15 cellular contexts compared by ENCODE assay signal in the genomic region with DNA sequence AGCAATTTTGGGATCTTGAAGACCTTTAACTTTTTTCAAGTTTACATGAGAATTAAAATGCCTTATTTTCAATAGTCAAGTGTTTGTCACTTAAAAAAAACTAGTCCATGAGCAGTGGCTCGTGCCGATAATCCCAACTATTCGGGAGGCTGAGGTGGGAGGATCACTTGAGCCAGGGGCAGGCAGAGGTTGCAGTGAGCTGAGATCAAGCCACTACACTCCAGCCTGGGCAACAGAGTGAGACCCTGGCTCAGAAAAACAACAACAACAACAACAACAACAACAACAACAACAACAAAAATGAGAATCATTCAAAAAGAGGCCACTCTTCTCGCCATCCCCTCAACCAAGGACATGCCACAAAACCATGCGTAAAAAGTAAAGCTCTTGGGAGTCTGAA. TPM values are rescaled to one million over a fixed set of nuclear protein-coding genes. Genes with fewer than 3 reads are reported as not detected.
DNase-seq lines count a peak whose midpoint lies in the region; ATAC-seq, FAIRE-seq and TF ChIP-seq lines count a peak whose summit lies in the region.
"Had no signal": no experiment of that assay in that cellular context is flagged by ENCODE, and none has a peak within 500 bp of the region (broad histone marks: within the 10 kb centered on the region; RNA-seq: fewer than 3 reads in every experiment).

No MANE protein-coding gene starts in this region.

- CTCF ChIA-PET in GM12878 (lab: Yijun Ruan, JAX) = interaction anchor here (1.2 to 1.3 kb wide), 2 partner anchors 136 to 718 kb away, joined by 3 read pairs; no protein-coding TSS in a partner anchor

- POLR2A ChIA-PET in GM12878 (lab: Charles Lee) = no interaction called here

- no peaks in the 10 kb centered on the region for H3K9me3 Mint-ChIP-seq in IgD-negative memory B cell

- TF ChIP-seq POLR2A in GM12878 (IDR thresholded peaks at IDR 0.05; ENCODE audit: low read depth, low read length) (no peak), gastrocnemius medialis (IDR thresholded peaks at IDR 0.05) (no peak), erythroblast (IDR thresholded peaks at IDR 0.05; ENCODE audit: low read length) (no peak), H54 (IDR thresholded peaks at IDR 0.05; ENCODE audit: low read depth, low read length) (no peak)

- SMC1A ChIA-PET in GM12878 (lab: Charles Lee; ENCODE audit: uncharacterized antibody, unreplicated experiment) = interaction anchor here (0.6 to 0.7 kb wide), 2 partner anchors 62 to 175 kb away, joined by 3 read pairs; no protein-coding TSS in a partner anchor

- in situ Hi-C loops in GM12878 (cut with MboI) = loop anchor here (5.0 kb wide), 2 partner anchors 143 to 213 kb away; no protein-coding TSS in a partner anchor
- in situ Hi-C loops in gastrocnemius medialis (cut with MboI; ENCODE audit: low sequenced_read_pairs in 4 of 4) = loop anchor here (10.0 to 25.0 kb wide), 4 partner anchors 123 to 426 kb away; no protein-coding TSS in a partner anchor

- no peak overlapping the region for H3K9ac ChIP-seq in GM12878 (ENCODE audit: control insufficient read depth, insufficient read depth, low read length)

- no peak for TF ChIP-seq CTCF in GM12878 (IDR thresholded peaks at IDR 0.05 in 2 of 3, conservative IDR thresholded peaks at IDR 0.05 in 1 of 3; ENCODE audit: control insufficient read depth in 2 of 3, extremely low read depth in 1 of 3, insufficient read depth in 1 of 3, low read depth in 3 of 3, low read length in 3 of 3)
- no peak for TF ChIP-seq CTCF in gastrocnemius medialis (IDR thresholded peaks at IDR 0.05 in 4 of 5, conservative IDR thresholded peaks at IDR 0.05 in 1 of 5)

- TF ChIP-seq EP300 in GM12878 (IDR thresholded peaks at IDR 0.05; ENCODE audit: borderline replicate concordance in 1 of 2, control insufficient read depth in 1 of 2, low read depth in 2 of 2, low read length in 2 of 2) = no peak

- H3K9me3 ChIP-seq in GM12878 (replicated peaks; ENCODE audit: control insufficient read depth, insufficient read depth, low read length) = no peaks in the 10 kb centered on the region
- no peaks in the 10 kb centered on the region for H3K9me3 ChIP-seq in gastrocnemius medialis

- H3K4me3 Mint-ChIP-seq in IgD-negative memory B cell = peak overlapping the region in 3 of 4 donors; percentile 27 to 99 (median 60)

- H3K36me3 Mint-ChIP-seq in IgD-negative memory B cell = peaks cover 3% of the 10 kb centered on the region

- 97% methylated on average over 5 of the region's 5 CpGs for WGBS in GM12878 (ENCODE audit: insufficient coverage, insufficient replicate concordance, low lambda C conversion rate, missing lambda C conversion rate)

- no TSS peak for BruUV-seq in GM12878 (replicated peaks; lab: Mats Ljungman, UMichigan)

- peak; percentile 19 for DNase-seq in activated CD8-positive, alpha-beta memory T cell treated with anti-CD3 and anti-CD28 coated beads for 24 hours
- no peak for DNase-seq in activated CD8-positive, alpha-beta memory T cell treated with anti-CD3 and anti-CD28 coated beads, Interleukin-2, amount 50 U/mL, for 4 hours
- DNase-seq in GM12878 (ENCODE audit: low read depth, low spot score) (no peak), gastrocnemius medialis (no peak), erythroblast (lab: John Stamatoyannopoulos, UW) (no peak), H54 (ENCODE audit: insufficient read length, low spot score) (no peak), HUDEP-2 (lab: John Stamatoyannopoulos, UW; ENCODE audit: unreplicated experiment in 76 of 76) (no peak)
- DNase-seq: ACHN; activated CD4-positive, alpha-beta T cell treated with anti-CD3 and anti-CD28 coated beads, Interleukin-2, amount 50 U/mL, for 48 hours; NCI-H187; NCI-H510A had no signal

- H3K79me2 ChIP-seq in GM12878 (ENCODE audit: control insufficient read depth, insufficient read depth, low read length) = peaks cover 75% of the 10 kb centered on the region

- FAIRE-seq in GM12878 (lab: Jason Lieb, UNC) (no peak), H54 (lab: Jason Lieb, UNC) (no peak)

- RAD21 ChIA-PET in GM12878 (lab: Charles Lee; ENCODE audit: unreplicated experiment) = interaction anchor here (0.7 to 0.9 kb wide), 2 partner anchors 13 to 924 kb away, joined by 3 read pairs; no protein-coding TSS in a partner anchor

- no peak for TF ChIP-seq RAD21 in GM12878 (IDR thresholded peaks at IDR 0.05; ENCODE audit: insufficient read depth, low read depth, low read length)

- H3K27me3 ChIP-seq in GM12878 (replicated peaks in 1 of 2; ENCODE audit: control insufficient read depth in 2 of 2, insufficient read depth in 2 of 2, low read length in 1 of 2) (no peaks in the 10 kb centered on the region), gastrocnemius medialis (no peaks in the 10 kb centered on the region)
- H3K27me3 ChIP-seq: hepatocyte had no signal

- intact Hi-C loops in GM12878 (cut with micrococcal nuclease; ENCODE audit: unreplicated experiment) = loop anchor here (5.0 kb wide), 1 partner anchor 238 kb away; no protein-coding TSS in a partner anchor
- intact Hi-C loops in gastrocnemius medialis (cut with DNase I; ENCODE audit: low total_unique reads) = loop anchor here (5.0 to 10.0 kb wide), 4 partner anchors 48 to 404 kb away; partner anchors contain the start of gene WBP4

- peak overlapping the region; percentile 59; the same call in 1 of the 2 replicates for H3K4me2 ChIP-seq in GM12878 (ENCODE audit: control insufficient read depth, insufficient read depth)
- H3K4me2 ChIP-seq: hepatocyte had no signal

- H3K4me1 ChIP-seq in GM12878 (ENCODE audit: control insufficient read depth, insufficient read depth, low read length) (peaks cover 15% of the 10 kb centered on the region), gastrocnemius medialis (peaks cover 60 to 69% of the 10 kb centered on the region in 2 donors)

- H3K4me3 ChIP-seq in GM12878 (0 out of 2 replicates have a peak overlapping the region, but pooled peaks have one; percentile 8), gastrocnemius medialis (peak overlapping the region in 3 of 4 donors; percentile 79 to 96 (median 84))
- H3K4me3 ChIP-seq: hepatocyte, skin epidermis had no signal

- H3K4me1 Mint-ChIP-seq in IgD-negative memory B cell = peaks cover 56 to 57% (median 56%) of the 10 kb centered on the region in 3 donors

- H3K36me3 ChIP-seq in GM12878 (ENCODE audit: control insufficient read depth in 2 of 2, insufficient read depth in 2 of 2, low read length in 1 of 2) (no peaks in the 10 kb centered on the region), gastrocnemius medialis (no peaks in the 10 kb centered on the region)

- H2AFZ ChIP-seq in GM12878 (ENCODE audit: control insufficient read depth, low read depth, low read length) = no peak overlapping the region
- H2AFZ ChIP-seq: hepatocyte had no signal

- ATAC-seq in GM12878 (no peak), gastrocnemius medialis (no peak)
- ATAC-seq: HCT116 had no signal

- H4K20me1 ChIP-seq in GM12878 (ENCODE audit: control insufficient read depth, insufficient read depth) = no peaks in the 10 kb centered on the region; the same call in 1 of the 2 replicates

- H3K27ac ChIP-seq in GM12878 (ENCODE audit: control insufficient read depth, insufficient read depth) (peak overlapping the region; percentile 32), gastrocnemius medialis (peak overlapping the region; percentile 96 to 99 (median 98))
- H3K27ac ChIP-seq: hepatocyte had no signal

- H3K27me3 Mint-ChIP-seq in IgD-negative memory B cell = no peaks in the 10 kb centered on the region

- peak overlapping the region in 1 of 3 donors; percentile 34 for H3K27ac Mint-ChIP-seq in IgD-negative memory B cell

RNA-seq across cellular contexts. Expression of gene FOXO1, which starts 5.7 kb away (rescaled TPM):
- 16.5 TPM for polyA plus RNA-seq in IgD-negative memory B cell
- 11.4 and 11.6 TPM in 2 replicates for total RNA-seq in GM12878 (2013; cell fraction: nucleolus; rRNA removed)
- 0.65 and 0.96 TPM in 2 replicates for total RNA-seq in GM12878 (2014; rRNA removed)
- total RNA-seq in GM12878 (2014; rRNA removed; fragmentation: Illumina TruSeq; extraction: Trizol) = 0.88 and 1.1 TPM in 2 replicates
- 1.6 and 2.4 TPM in 2 replicates for total RNA-seq in GM12878 (2021)
- 4.7 TPM for polyA plus RNA-seq in GM12878 (2011; ENCODE audit: low read depth)
- 7.0 and 8.3 TPM in 2 replicates for polyA plus RNA-seq in GM12878 (2011; rRNA removed)
- 7.5 and 8.5 TPM in 2 replicates for polyA plus RNA-seq in GM12878 (2011; cell fraction: cytosol; rRNA removed)
- polyA plus RNA-seq in GM12878 (2011; cell fraction: nucleus; rRNA removed) = 6.3 and 8.8 TPM in 2 replicates
- 5.2 and 6.1 TPM in 2 replicates for polyA plus RNA-seq in GM12878 (2012)
- polyA plus RNA-seq in GM12878 (2014; fragmentation: Illumina TruSeq; extraction: Trizol) = 1.4 and 1.6 TPM in 2 replicates
- under 1 TPM; 0.64 to 0.72 TPM for polyA plus RNA-seq in GM12878 (2014; fragmentation: Nextera tagmentation; extraction: Ambion mirVana)
- polyA plus RNA-seq in GM12878 (2014; rRNA removed) = 0.70 TPM in 2 replicates
- under 1 TPM; 0.58 to 0.79 TPM for polyA plus RNA-seq in GM12878 (2016; fragmentation: Nextera tagmentation; extraction: Ambion mirVana)
- polyA minus RNA-seq in GM12878 (2011; rRNA and poly(A)+ RNA removed) = 20.9 and 28.1 TPM in 2 replicates
- polyA minus RNA-seq in GM12878 (2011; cell fraction: cytosol; rRNA and poly(A)+ RNA removed) = 11.6 and 15.6 TPM in 2 replicates
- 9.1 and 21.0 TPM in 2 replicates for polyA minus RNA-seq in GM12878 (2011; cell fraction: nucleus; rRNA and poly(A)+ RNA removed)
- 100 to 1,000 TPM; 117 to 250 (median 159) TPM for total RNA-seq in gastrocnemius medialis

Comparison
In these comparisons a context has a peak if more than half of its experiments do, and no peak if none do; other contexts are left out.
1. RNA of gene FOXO1, which starts 5.7 kb away (total RNA-seq): 117 to 250 TPM in gastrocnemius medialis; 0.65 to 11.6 TPM in GM12878; every median in the first group is over 4 times any median in the second.